15 cellular contexts compared by ENCODE assay signal in the genomic region with DNA sequence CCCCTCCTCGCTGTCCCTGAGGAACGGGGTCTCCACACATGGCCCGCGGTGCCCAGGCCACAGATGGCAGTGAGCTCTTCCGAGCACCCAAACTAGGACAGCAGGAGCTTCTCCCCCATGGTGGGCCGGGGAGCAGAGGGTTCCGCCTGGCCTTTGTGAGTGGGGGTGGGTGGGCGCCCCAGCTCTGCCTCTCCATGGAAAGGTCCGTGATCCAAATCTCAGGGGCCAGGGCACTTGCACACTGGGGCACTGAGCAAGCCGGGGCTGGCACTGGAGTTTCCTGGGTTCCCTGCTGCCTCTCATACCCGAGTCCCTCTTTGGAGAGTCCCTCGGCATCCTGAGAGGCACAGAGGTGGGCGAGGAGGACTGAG. TPM values are rescaled to one million over a fixed set of nuclear protein-coding genes. Genes with fewer than 3 reads are reported as not detected.
A peak's percentile ranks its signal among the peaks of the same experiment; 100 is the strongest.
DNase-seq lines count a peak whose midpoint lies in the region; ATAC-seq and TF ChIP-seq lines count a peak whose summit lies in the region.
"Had no signal": no experiment of that assay in that cellular context is flagged by ENCODE, and none has a peak within 500 bp of the region (broad histone marks: within the 10 kb centered on the region; RNA-seq: fewer than 3 reads in every experiment).

No MANE protein-coding gene starts in this region.

- CTCF ChIA-PET in HEK293 (lab: Yijun Ruan, JAX): interaction anchor here (0.6 to 1.2 kb wide), 2 partner anchors 75 to 165 kb away, joined by 3 to 6 read pairs; no protein-coding TSS in a partner anchor

- H3K9me3 ChIP-seq in HEK293 (ENCODE audit: control insufficient read depth, insufficient read depth, low read depth, low read length) (no peaks in the 10 kb centered on the region), ascending aorta (no peaks in the 10 kb centered on the region)
- H3K9me3 ChIP-seq: tibial nerve had no signal

- intact Hi-C loops in ascending aorta (cut with DNase I): loop anchor here (1.0 kb wide), 1 partner anchor 17 kb away; a partner anchor contains a TSS

- H3K36me3 ChIP-seq in HEK293 (ENCODE audit: control insufficient read depth in 2 of 2, insufficient read depth in 1 of 2, low read length in 2 of 2) (no peaks in the 10 kb centered on the region), ascending aorta (no peaks in the 10 kb centered on the region)
- H3K36me3 ChIP-seq: brain microvascular endothelial cell, tibial nerve had no signal

- no peak overlapping the region for H3K27ac ChIP-seq in HEK293 (ENCODE audit: extremely low read depth, low read depth, low read length)
- peak overlapping the region; percentile 44 to 58 for H3K27ac ChIP-seq in ascending aorta
- H3K27ac ChIP-seq in layer of hippocampus (ENCODE audit: low read depth, low read length): peak overlapping the region; percentile 30
- peak overlapping the region; percentile 17 for H3K27ac ChIP-seq in substantia nigra (ENCODE audit: low read depth, low read length, poor library complexity, severe bottlenecking)
- H3K27ac ChIP-seq: brain microvascular endothelial cell had no signal

- POLR2A ChIA-PET in HEK293 (lab: Yijun Ruan, JAX): no interaction called here

- H3K4me1 ChIP-seq in HEK293 (ENCODE audit: control insufficient read depth, insufficient read depth, low read length): no peaks in the 10 kb centered on the region
- H3K4me1 ChIP-seq in ascending aorta: peaks cover 16 to 17% of the 10 kb centered on the region in 2 donors

- DNase-seq in ascending aorta (ENCODE audit: low spot score in 2 of 2): no peak
- no peak for DNase-seq in substantia nigra (lab: John Stamatoyannopoulos, UW)
- DNase-seq in hepatic stellate cell (ENCODE audit: low spot score): no peak
- DNase-seq: activated CD4-positive, alpha-beta T cell treated with anti-CD3 and anti-CD28 coated beads, Interleukin-2, amount 50 U/mL, for 4 hours; activated T-cell treated with anti-CD3 and anti-CD28 coated beads, Interleukin-2, amount 50 U/mL, for 24 hours; DMS 273 treated with DMSO at 0.1 percent for 48 hours; hippocampal formation; NCI-H1436; stimulated activated CD4-positive, alpha-beta T cell treated with anti-CD3 and anti-CD28 coated beads, Interleukin-4, amount 100 ng/mL, for 1 hour had no signal

- TF ChIP-seq CTCF in HEK293 (tag by site-specific recombination; IDR thresholded peaks at IDR 0.05) (no peak), ascending aorta (IDR thresholded peaks at IDR 0.05) (no peak)

- ATAC-seq in GM18517 (IDR thresholded peaks at IDR 0.05; ENCODE audit: unreplicated experiment) (no peak), HG02973 (IDR thresholded peaks at IDR 0.05; ENCODE audit: unreplicated experiment) (no peak)

- H3K27me3 ChIP-seq in ascending aorta (peaks cover 11% of the 10 kb centered on the region), layer of hippocampus (ENCODE audit: control insufficient read depth, insufficient read depth, low read length) (peaks cover 7% of the 10 kb centered on the region)

- no peak overlapping the region for H3K4me3 ChIP-seq in HEK293 (ENCODE audit: low read depth, low read length)
- peak overlapping the region in 1 of 2 donors; percentile 40 for H3K4me3 ChIP-seq in ascending aorta
- H3K4me3 ChIP-seq: tibial nerve had no signal

TF ChIP-seq in HEK293, 187 proteins besides CTCF, POLR2A, EP300 and RAD21:
- TF ChIP-seq ZFHX2 (tag by site-specific recombination; conservative IDR thresholded peaks at IDR 0.05) (0 out of 2 replicates have a peak, but pooled peaks have one; percentile 4), EGR2 (tag by site-specific recombination; IDR thresholded peaks at IDR 0.05; ENCODE audit: low read depth) (no peak; the same call in 1 of the 2 replicates)

RNA-seq across cellular contexts. Expression of a gene that starts 2.2 kb away (rescaled TPM):
- not detected for total RNA-seq in ascending aorta

RNA-seq across cellular contexts. Expression of a gene that starts 16.5 kb away (rescaled TPM):
- total RNA-seq in ascending aorta: 72.7 TPM

RNA-seq across cellular contexts. Expression of a gene that starts 20.8 kb away (rescaled TPM):
- total RNA-seq in ascending aorta: 0.96 TPM

RNA-seq across cellular contexts. Expression of a gene that starts 59.7 kb away (rescaled TPM):
- 29.8 TPM for total RNA-seq in ascending aorta
